6 cellular contexts compared by ENCODE assay signal in the genomic region with DNA sequence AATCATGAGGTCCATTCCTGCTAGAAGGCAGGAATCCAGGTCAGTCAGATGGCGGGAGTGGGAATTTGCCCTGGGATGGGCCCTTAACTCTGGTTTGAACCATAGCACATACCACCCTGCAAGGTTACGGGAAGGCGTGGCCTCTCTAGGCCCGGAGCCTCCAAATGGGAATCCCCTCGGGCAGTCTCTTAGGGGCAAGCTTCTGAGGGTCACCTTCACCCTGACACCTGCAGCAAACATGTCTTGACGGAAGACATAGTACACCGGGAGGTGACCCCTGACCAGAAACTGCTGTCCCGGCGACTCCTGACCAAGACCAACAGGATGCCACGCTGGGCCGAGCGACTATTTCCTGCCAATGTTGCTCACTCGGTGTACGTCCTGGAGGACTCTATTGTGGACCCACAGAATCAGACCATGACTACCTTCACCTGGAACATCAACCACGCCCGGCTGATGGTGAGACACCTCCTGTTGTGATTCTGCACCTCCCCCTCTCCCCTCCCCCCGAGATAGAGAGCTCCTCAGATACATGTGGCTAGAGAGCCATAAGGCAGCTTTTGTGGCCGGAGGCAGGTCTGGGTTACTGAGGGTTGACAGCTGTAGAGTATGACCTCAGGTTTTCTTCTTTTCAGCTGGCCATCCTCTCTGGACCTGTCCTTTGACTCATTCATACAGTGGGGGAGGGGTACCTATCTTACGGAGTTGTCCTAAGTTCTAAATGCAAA.
DNase-seq lines count a peak whose midpoint lies in the region; TF ChIP-seq lines count a peak whose summit lies in the region.

No MANE protein-coding gene starts in this region.

- TF ChIP-seq CTCF in choroid plexus epithelial cell (conservative IDR thresholded peaks at IDR 0.05; ENCODE audit: low read depth, low read length) (no peak), retinal pigment epithelial cell (conservative IDR thresholded peaks at IDR 0.05; ENCODE audit: low read depth, low read length) (no peak)

- peak; percentile 29 for DNase-seq in activated naive CD4-positive, alpha-beta T cell treated with Interleukin-2 at 50 U/mL for 16 hours
- no peak for DNase-seq in activated naive CD4-positive, alpha-beta T cell treated with anti-CD3 and anti-CD28 coated beads, Interleukin-2, amount 50 U/mL, for 16 hours
- DNase-seq in choroid plexus epithelial cell (ENCODE audit: low read depth) (no peak), retinal pigment epithelial cell (ENCODE audit: low read depth) (no peak), NCI-H446 treated with DMSO at 0.1 percent for 48 hours (lab: John Stamatoyannopoulos, UW) (no peak), NCI-H1417 treated with DMSO at 0.1 percent for 48 hours (lab: John Stamatoyannopoulos, UW) (no peak)

- H3K4me3 ChIP-seq in choroid plexus epithelial cell (ENCODE audit: low read depth, low read length) (peak overlapping the region; percentile 95), retinal pigment epithelial cell (ENCODE audit: low read length) (peak overlapping the region; percentile 98)
